In the genomic region with DNA sequence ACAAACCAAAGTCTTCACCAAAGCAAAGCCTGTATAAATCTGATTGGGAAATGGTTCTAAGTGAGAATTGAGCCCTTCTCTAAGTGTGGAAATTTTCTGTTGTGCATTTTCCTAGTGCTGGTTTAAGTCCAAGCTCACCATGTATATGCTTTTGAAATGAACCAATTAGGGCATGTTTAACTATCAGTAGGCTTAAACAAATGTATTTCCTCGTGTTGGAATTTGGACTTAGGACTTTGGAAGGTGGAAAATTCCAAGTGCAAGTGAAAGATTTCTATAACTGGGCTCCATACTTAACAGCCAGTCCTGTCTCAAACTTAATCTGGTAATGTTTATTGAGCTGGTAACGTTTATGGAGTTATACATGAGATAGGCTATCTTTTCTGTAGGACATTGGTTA, we compare ENCODE assay signal across 17 cellular contexts. TPM values are rescaled to one million over a fixed set of nuclear protein-coding genes. Genes with fewer than 3 reads are reported as not detected.
DNase-seq lines count a peak whose midpoint lies in the region; ATAC-seq and TF ChIP-seq lines count a peak whose summit lies in the region.
"Had no signal": no experiment of that assay in that cellular context is flagged by ENCODE, and none has a peak within 500 bp of the region (broad histone marks: within the 10 kb centered on the region; RNA-seq: fewer than 3 reads in every experiment).

No MANE protein-coding gene starts in this region.

- peaks cover 5% of the 10 kb centered on the region for H3K36me3 Mint-ChIP-seq in nephron (ENCODE audit: low read depth)
- H3K36me3 Mint-ChIP-seq in activated CD8-positive, alpha-beta memory T cell treated with anti-CD3 and anti-CD28 coated beads, Interleukin-2, amount 10 ng/mL, durations not matched to agents 7 days and 5 days = peaks cover 5% of the 10 kb centered on the region

- CTCF ChIA-PET in activated CD8-positive, alpha-beta memory T cell treated with anti-CD3 and anti-CD28 coated beads, Interleukin-2, amount 10 ng/mL, durations not matched to agents 7 days and 5 days (lab: Charles Lee) = no interaction called here

- no peak for ATAC-seq in activated CD8-positive, alpha-beta memory T cell treated with anti-CD3 and anti-CD28 coated beads, Interleukin-2, amount 10 ng/mL, durations not matched to agents 7 days and 5 days
- ATAC-seq: GM23338 had no signal

- H3K4me3 ChIP-seq in fibroblast of villous mesenchyme (ENCODE audit: low read depth, low read length) = no peak overlapping the region
- H3K4me3 ChIP-seq: GM23338 had no signal

- peaks cover 47% of the 10 kb centered on the region for H3K4me1 Mint-ChIP-seq in nephron
- peaks cover 15% of the 10 kb centered on the region for H3K4me1 Mint-ChIP-seq in activated CD8-positive, alpha-beta memory T cell treated with anti-CD3 and anti-CD28 coated beads, Interleukin-2, amount 10 ng/mL, durations not matched to agents 7 days and 5 days

- no peak for TF ChIP-seq CTCF in 22Rv1 (IDR thresholded peaks at IDR 0.05)
- TF ChIP-seq CTCF in fibroblast of villous mesenchyme (IDR thresholded peaks at IDR 0.05; ENCODE audit: insufficient read depth, low read depth, low read length) = no peak
- no peak for TF ChIP-seq CTCF in nephron (IDR thresholded peaks at IDR 0.05; ENCODE audit: unreplicated experiment in 3 of 3)

- no peaks in the 10 kb centered on the region for H3K9me3 Mint-ChIP-seq in nephron
- H3K9me3 Mint-ChIP-seq in activated CD8-positive, alpha-beta memory T cell treated with anti-CD3 and anti-CD28 coated beads, Interleukin-2, amount 10 ng/mL, durations not matched to agents 7 days and 5 days (ENCODE audit: low read depth) = no peaks in the 10 kb centered on the region
- H3K9me3 Mint-ChIP-seq: CD14-positive monocyte, GM23338 had no signal

- peak overlapping the region in 2 of 3 experiments; percentile 52 to 59 for H3K27ac Mint-ChIP-seq in nephron
- H3K27ac Mint-ChIP-seq in activated CD8-positive, alpha-beta memory T cell treated with anti-CD3 and anti-CD28 coated beads, Interleukin-2, amount 10 ng/mL, durations not matched to agents 7 days and 5 days = no peak overlapping the region
- H3K27ac Mint-ChIP-seq: CD14-positive monocyte, GM23338 had no signal

- peak; percentile 57 for DNase-seq in HuH-7 (ENCODE audit: low spot score)
- peak; percentile 93 for DNase-seq in fibroblast of villous mesenchyme (ENCODE audit: low read depth)
- no peak for DNase-seq in activated CD8-positive, alpha-beta memory T cell treated with anti-CD3 and anti-CD28 coated beads, Interleukin-2, amount 10 ng/mL, durations not matched to agents 7 days and 5 days
- DNase-seq in AML-193 (lab: John Stamatoyannopoulos, UW) = no peak
- DNase-seq in midbrain (lab: John Stamatoyannopoulos, UW) = no peak
- no peak for DNase-seq in kidney glomerular epithelial cell (lab: John Stamatoyannopoulos, UW)
- DNase-seq: DMS79, IMR-90, MV-4-11, NCI-H1417 treated with DMSO at 0.1 percent for 48 hours, NCI-H2029 treated with DMSO at 0.1 percent for 48 hours, NCI-H524, SHP77 had no signal

- H3K27me3 Mint-ChIP-seq in nephron (ENCODE audit: low read depth) = no peaks in the 10 kb centered on the region
- H3K27me3 Mint-ChIP-seq in activated CD8-positive, alpha-beta memory T cell treated with anti-CD3 and anti-CD28 coated beads, Interleukin-2, amount 10 ng/mL, durations not matched to agents 7 days and 5 days = no peaks in the 10 kb centered on the region

- no peak overlapping the region for H3K4me3 Mint-ChIP-seq in nephron
- no peak overlapping the region for H3K4me3 Mint-ChIP-seq in activated CD8-positive, alpha-beta memory T cell treated with anti-CD3 and anti-CD28 coated beads, Interleukin-2, amount 10 ng/mL, durations not matched to agents 7 days and 5 days
- H3K4me3 Mint-ChIP-seq: CD14-positive monocyte, GM23338 had no signal

- peak overlapping the region; percentile 80 for H3K27ac ChIP-seq in 22Rv1

RNA-seq across cellular contexts. Expression of a gene that starts 28.5 kb away (rescaled TPM):
- total RNA-seq in fibroblast of villous mesenchyme = 35.0 and 36.7 TPM in 2 replicates
- 10 to 100 TPM; 47.0 to 51.5 TPM for total RNA-seq in activated CD8-positive, alpha-beta memory T cell treated with anti-CD3 and anti-CD28 coated beads, Interleukin-2, amount 10 ng/mL, durations not matched to agents 7 days and 5 days

Comparison
In these comparisons a context has a peak if more than half of its experiments do, and no peak if none do; other contexts are left out.
1. DNase-seq: peak in HuH-7 (single experiment) and fibroblast of villous mesenchyme (single experiment); none in activated CD8-positive, alpha-beta memory T cell treated with anti-CD3 and anti-CD28 coated beads, Interleukin-2, amount 10 ng/mL, durations not matched to agents 7 days and 5 days (single experiment), AML-193 (0 of 2), midbrain (single experiment) and kidney glomerular epithelial cell (single experiment).